Comparison of ENCODE assay signal across 8 cellular contexts in genomic region chr5:143396353-143396940, GRCh38. TPM values are rescaled to one million over a fixed set of nuclear protein-coding genes. Genes with fewer than 3 reads are reported as not detected.
DNase-seq lines count a peak whose midpoint lies in the region; ATAC-seq and TF ChIP-seq lines count a peak whose summit lies in the region.

No MANE protein-coding gene starts in this region.

- H3K4me3 Mint-ChIP-seq in activated naive CD8-positive, alpha-beta T cell = peak overlapping the region; percentile 92

- peak overlapping the region; percentile 17 to 80 for H3K4me3 ChIP-seq in left lung

- H3K27ac Mint-ChIP-seq in activated naive CD8-positive, alpha-beta T cell = no peak overlapping the region

- peaks cover 93% of the 10 kb centered on the region for H3K4me1 Mint-ChIP-seq in activated naive CD8-positive, alpha-beta T cell (ENCODE audit: low read depth)

- intact Hi-C loops in left lung (cut with DNase I) = no loop called here

- DNase-seq in AML-193 (lab: John Stamatoyannopoulos, UW) (peak; percentile 8 to 14), left lung (no peak), DMS 273 (lab: John Stamatoyannopoulos, UW; ENCODE audit: unreplicated experiment) (no peak), HPDE6-E6E7 (ENCODE audit: extremely low spot score) (no peak), NCI-H2196 (lab: John Stamatoyannopoulos, UW; ENCODE audit: unreplicated experiment) (no peak), D341Med (ENCODE audit: low spot score) (no peak)

- H3K36me3 ChIP-seq in left lung = peaks cover 0 to 14% of the 10 kb centered on the region in 2 donors

- H3K27me3 ChIP-seq in left lung = no peaks in the 10 kb centered on the region

- H3K27me3 Mint-ChIP-seq in activated naive CD8-positive, alpha-beta T cell = no peaks in the 10 kb centered on the region

- H3K27ac ChIP-seq in left lung = peak overlapping the region in 1 of 2 donors; percentile 1

- ATAC-seq in GM18858 (IDR thresholded peaks at IDR 0.05; ENCODE audit: unreplicated experiment) (peak; percentile 10), left lung (no peak)

- peaks cover 45 to 99% of the 10 kb centered on the region in 2 donors for H3K4me1 ChIP-seq in left lung

- TF ChIP-seq CTCF in left lung (IDR thresholded peaks at IDR 0.05) = no peak

- peaks cover 27% of the 10 kb centered on the region for H3K36me3 Mint-ChIP-seq in activated naive CD8-positive, alpha-beta T cell

- no peaks in the 10 kb centered on the region for H3K9me3 ChIP-seq in left lung

- H3K9me3 Mint-ChIP-seq in activated naive CD8-positive, alpha-beta T cell (ENCODE audit: low read depth) = no peaks in the 10 kb centered on the region

RNA-seq across cellular contexts. Expression of gene NR3C1, which starts 7.0 kb away (rescaled TPM):
- total RNA-seq in left lung = 10 to 100 TPM; 73.2 to 98.0 TPM

Comparison
In these comparisons a context has a peak if more than half of its experiments do, and no peak if none do; other contexts are left out.
1. DNase-seq: peak in AML-193 (2 of 2); none in left lung (0 of 2), DMS 273 (single experiment), HPDE6-E6E7 (single experiment), NCI-H2196 (single experiment) and D341Med (single experiment).